27 cellular contexts compared by ENCODE assay signal in genomic region chr2:65548571-65549261, GRCh38.
"Had no signal": no experiment of that assay in that cellular context is flagged by ENCODE, and none has a peak within 500 bp of the region (broad histone marks: within the 10 kb centered on the region; RNA-seq: fewer than 3 reads in every experiment).

No MANE protein-coding gene starts in this region.

- H3K9me3 Mint-ChIP-seq: activated CD4-positive, alpha-beta memory T cell treated with anti-CD3 and anti-CD28 coated beads, Interleukin-2, amount 10 ng/mL, durations not matched to agents 7 days and 5 days; activated CD4-positive, alpha-beta T cell treated with anti-CD3 and anti-CD28 coated beads, Interleukin-2, amount 10 ng/mL, durations not matched to agents 7 days and 5 days; activated naive CD4-positive, alpha-beta T cell treated with anti-CD3 and anti-CD28 coated beads, Interleukin-2, amount 50 U/mL, for 24 hours; activated T-cell treated with anti-CD3 and anti-CD28 coated beads, Interleukin-2, amount 50 U/mL, for 24 hours; dendritic cell treated with granulocyte-macrophage colony-stimulating factor and Interleukin-4, amounts not matched to agents 40 ng/mL and 50 ng/mL, for 4 days; endodermal cell; natural killer cell; neural progenitor cell; stimulated activated effector memory CD8-positive, alpha-beta T cell treated with anti-CD3 and anti-CD28 coated beads, Interleukin-12 subunit alpha, Interleukin-12 subunit beta, amount 100 ng/mL, for 72 hours; WTC11 had no signal

- H3K4me3 ChIP-seq: adrenal gland, esophagus muscularis mucosa, heart right ventricle, left lung, lower lobe of right lung, neural progenitor cell, right lobe of liver, skin epidermis, stomach, thyroid gland, upper lobe of right lung had no signal

- H3K27me3 ChIP-seq: adrenal gland, brain microvascular endothelial cell, esophagus muscularis mucosa, heart right ventricle, left lung, right lobe of liver, stomach, thyroid gland, upper lobe of right lung had no signal

- H3K9ac ChIP-seq: neural progenitor cell had no signal

- H2AFZ ChIP-seq: neural progenitor cell had no signal

- H3K9me3 ChIP-seq: adrenal gland, esophagus muscularis mucosa, heart right ventricle, left lung, lower lobe of right lung, right lobe of liver, stomach, thyroid gland, upper lobe of right lung had no signal

- H3K36me3 Mint-ChIP-seq: activated naive CD4-positive, alpha-beta T cell treated with anti-CD3 and anti-CD28 coated beads, Interleukin-2, amount 50 U/mL, for 24 hours; natural killer cell; neural progenitor cell; stimulated activated effector memory CD8-positive, alpha-beta T cell treated with anti-CD3 and anti-CD28 coated beads, Interleukin-12 subunit alpha, Interleukin-12 subunit beta, amount 100 ng/mL, for 72 hours; WTC11 had no signal

- DNase-seq: activated CD4-positive, alpha-beta memory T cell treated with anti-CD3 and anti-CD28 coated beads, Interleukin-2, amount 10 ng/mL, durations not matched to agents 7 days and 5 days; activated CD4-positive, alpha-beta T cell treated with anti-CD3 and anti-CD28 coated beads for 1 hour; activated CD4-positive, alpha-beta T cell treated with anti-CD3 and anti-CD28 coated beads, Interleukin-2, amount 10 ng/mL, durations not matched to agents 7 days and 5 days; activated CD8-positive, alpha-beta memory T cell treated with anti-CD3 and anti-CD28 coated beads, Interleukin-2, amount 50 U/mL, for 48 hours; activated T-cell treated with anti-CD3 and anti-CD28 coated beads, Interleukin-2, amount 50 U/mL, for 24 hours; adrenal gland; aorta; brain microvascular endothelial cell; endodermal cell; foreskin melanocyte; heart right ventricle; kidney glomerular epithelial cell; left lung; lower lobe of right lung; mesenchymal stem cell; natural killer cell; right lobe of liver; stomach; thyroid gland; upper lobe of right lung had no signal

- H3K4me3 Mint-ChIP-seq: activated CD4-positive, alpha-beta memory T cell treated with anti-CD3 and anti-CD28 coated beads, Interleukin-2, amount 10 ng/mL, durations not matched to agents 7 days and 5 days; activated CD4-positive, alpha-beta T cell treated with anti-CD3 and anti-CD28 coated beads, Interleukin-2, amount 10 ng/mL, durations not matched to agents 7 days and 5 days; activated naive CD4-positive, alpha-beta T cell treated with anti-CD3 and anti-CD28 coated beads, Interleukin-2, amount 50 U/mL, for 24 hours; activated T-cell treated with anti-CD3 and anti-CD28 coated beads, Interleukin-2, amount 50 U/mL, for 24 hours; dendritic cell treated with granulocyte-macrophage colony-stimulating factor and Interleukin-4, amounts not matched to agents 40 ng/mL and 50 ng/mL, for 4 days; endodermal cell; natural killer cell; neural progenitor cell; stimulated activated effector memory CD8-positive, alpha-beta T cell treated with anti-CD3 and anti-CD28 coated beads, Interleukin-12 subunit alpha, Interleukin-12 subunit beta, amount 100 ng/mL, for 72 hours; WTC11 had no signal

- H3K27me3 Mint-ChIP-seq: activated naive CD4-positive, alpha-beta T cell treated with anti-CD3 and anti-CD28 coated beads, Interleukin-2, amount 50 U/mL, for 24 hours; dendritic cell treated with granulocyte-macrophage colony-stimulating factor and Interleukin-4, amounts not matched to agents 40 ng/mL and 50 ng/mL, for 4 days had no signal

- H3K4me2 ChIP-seq: neural progenitor cell had no signal

- H3K27ac ChIP-seq: adrenal gland, brain microvascular endothelial cell, esophagus muscularis mucosa, heart right ventricle, left lung, lower lobe of right lung, neural progenitor cell, right lobe of liver, skin epidermis, stomach, thyroid gland, upper lobe of right lung had no signal

- H3K4me1 ChIP-seq: adrenal gland, lower lobe of right lung, right lobe of liver had no signal

- H3K36me3 ChIP-seq: adrenal gland, brain microvascular endothelial cell, esophagus muscularis mucosa, heart right ventricle, left lung, lower lobe of right lung, neural progenitor cell, right lobe of liver, stomach, thyroid gland, upper lobe of right lung had no signal

- H3K27ac Mint-ChIP-seq: activated CD4-positive, alpha-beta memory T cell treated with anti-CD3 and anti-CD28 coated beads, Interleukin-2, amount 10 ng/mL, durations not matched to agents 7 days and 5 days; activated CD4-positive, alpha-beta T cell treated with anti-CD3 and anti-CD28 coated beads, Interleukin-2, amount 10 ng/mL, durations not matched to agents 7 days and 5 days; activated naive CD4-positive, alpha-beta T cell treated with anti-CD3 and anti-CD28 coated beads, Interleukin-2, amount 50 U/mL, for 24 hours; activated T-cell treated with anti-CD3 and anti-CD28 coated beads, Interleukin-2, amount 50 U/mL, for 24 hours; dendritic cell treated with granulocyte-macrophage colony-stimulating factor and Interleukin-4, amounts not matched to agents 40 ng/mL and 50 ng/mL, for 4 days; endodermal cell; natural killer cell; neural progenitor cell; stimulated activated effector memory CD8-positive, alpha-beta T cell treated with anti-CD3 and anti-CD28 coated beads, Interleukin-12 subunit alpha, Interleukin-12 subunit beta, amount 100 ng/mL, for 72 hours; WTC11 had no signal

- ATAC-seq: heart right ventricle, left lung, lower lobe of right lung, natural killer cell, right lobe of liver, upper lobe of right lung, WTC11 had no signal
